8 cellular contexts compared by ENCODE assay signal in genomic region chr9:29830815-29831214, GRCh38.
DNase-seq lines count a peak whose midpoint lies in the region; ATAC-seq and TF ChIP-seq lines count a peak whose summit lies in the region.

No MANE protein-coding gene starts in this region.

- H3K27me3 ChIP-seq in Caco-2 (replicated peaks; ENCODE audit: control insufficient read depth, insufficient read depth, low read length) (no peaks in the 10 kb centered on the region), KMS-11 (ENCODE audit: insufficient read depth, low read depth) (no peaks in the 10 kb centered on the region)

- POLR2A ChIA-PET in Caco-2 (lab: Charles Lee): no interaction called here
- POLR2A ChIA-PET in activated CD4-positive, alpha-beta memory T cell treated with anti-CD3 and anti-CD28 coated beads for 36 hours (lab: Charles Lee): no interaction called here

- no peak overlapping the region for H2AFZ ChIP-seq in KMS-11 (ENCODE audit: low read depth)

- H3K36me3 ChIP-seq in Caco-2 (ENCODE audit: control insufficient read depth, insufficient read depth, low read length): no peaks in the 10 kb centered on the region
- H3K36me3 ChIP-seq in KMS-11 (ENCODE audit: insufficient read depth): no peaks in the 10 kb centered on the region

- H3K27me3 Mint-ChIP-seq in Caco-2 (ENCODE audit: insufficient read depth, unreplicated experiment): no peaks in the 10 kb centered on the region
- H3K27me3 Mint-ChIP-seq in activated CD4-positive, alpha-beta memory T cell treated with anti-CD3 and anti-CD28 coated beads for 36 hours: no peaks in the 10 kb centered on the region

- H3K27ac Mint-ChIP-seq in Caco-2 (ENCODE audit: unreplicated experiment): no peak overlapping the region
- no peak overlapping the region for H3K27ac Mint-ChIP-seq in activated CD4-positive, alpha-beta memory T cell treated with anti-CD3 and anti-CD28 coated beads for 36 hours

- no peak overlapping the region for H3K9ac ChIP-seq in KMS-11

- BruUV-seq in Caco-2 (replicated peaks; lab: Mats Ljungman, UMichigan): no TSS peak

- DNase-seq in Caco-2: peak; percentile 36 to 40
- DNase-seq in SW480 (ENCODE audit: low spot score): peak; percentile 40
- peak; percentile 68 for DNase-seq in kidney tubule cell (ENCODE audit: low spot score)
- DNase-seq in activated CD4-positive, alpha-beta memory T cell treated with anti-CD3 and anti-CD28 coated beads for 36 hours: no peak

- ATAC-seq in HG03521 (IDR thresholded peaks at IDR 0.05; ENCODE audit: unreplicated experiment) (no peak), GM21528 (IDR thresholded peaks at IDR 0.05; ENCODE audit: low FRiP score, unreplicated experiment) (no peak), GM21619 (IDR thresholded peaks at IDR 0.05; ENCODE audit: unreplicated experiment) (no peak)

- no peak overlapping the region for H3K4me2 ChIP-seq in KMS-11

- H3K4me3 ChIP-seq in Caco-2 (ENCODE audit: low read depth, low read length) (no peak overlapping the region), KMS-11 (IDR thresholded peaks at IDR 0.05; ENCODE audit: insufficient read depth, low read depth, low read length) (no peak overlapping the region)

- intact Hi-C loops in Caco-2 (cut with micrococcal nuclease; ENCODE audit: unreplicated experiment): loop anchor here (10.0 kb wide), 1 partner anchor 134 kb away; no protein-coding TSS in a partner anchor
- intact Hi-C loops in activated CD4-positive, alpha-beta memory T cell treated with anti-CD3 and anti-CD28 coated beads for 36 hours (cut with micrococcal nuclease): no loop called here

- peaks cover 13% of the 10 kb centered on the region for H3K9me3 Mint-ChIP-seq in Caco-2 (ENCODE audit: unreplicated experiment)
- peaks cover 13% of the 10 kb centered on the region for H3K9me3 Mint-ChIP-seq in activated CD4-positive, alpha-beta memory T cell treated with anti-CD3 and anti-CD28 coated beads for 36 hours

- no peaks in the 10 kb centered on the region for H3K79me2 ChIP-seq in KMS-11 (ENCODE audit: insufficient read depth, low read depth)

- no peaks in the 10 kb centered on the region for H3K4me1 Mint-ChIP-seq in Caco-2 (ENCODE audit: low read depth, unreplicated experiment)
- no peaks in the 10 kb centered on the region for H3K4me1 Mint-ChIP-seq in activated CD4-positive, alpha-beta memory T cell treated with anti-CD3 and anti-CD28 coated beads for 36 hours (ENCODE audit: low read depth)

- H3K4me1 ChIP-seq in Caco-2 (no peaks in the 10 kb centered on the region), KMS-11 (ENCODE audit: low read depth, poor library complexity, severe bottlenecking) (no peaks in the 10 kb centered on the region)

- peak; percentile 29 to 41 for TF ChIP-seq CTCF in Caco-2 (IDR thresholded peaks at IDR 0.05; ENCODE audit: insufficient read depth in 1 of 2, low read depth in 1 of 2, low read length in 1 of 2, severe bottlenecking in 1 of 2, unreplicated experiment in 1 of 2)
- peak; percentile 30 for TF ChIP-seq CTCF in KMS-11 (conservative IDR thresholded peaks at IDR 0.05; ENCODE audit: low read depth, low read length)

- no peaks in the 10 kb centered on the region for H3K9me3 ChIP-seq in Caco-2

- H4K20me1 ChIP-seq in KMS-11 (ENCODE audit: insufficient read depth): no peaks in the 10 kb centered on the region

- CTCF ChIA-PET in Caco-2 (lab: Charles Lee): no interaction called here
- CTCF ChIA-PET in activated CD4-positive, alpha-beta memory T cell treated with anti-CD3 and anti-CD28 coated beads for 36 hours (lab: Charles Lee): no interaction called here

- no peak overlapping the region for H3K4me3 Mint-ChIP-seq in Caco-2 (ENCODE audit: unreplicated experiment)
- H3K4me3 Mint-ChIP-seq in activated CD4-positive, alpha-beta memory T cell treated with anti-CD3 and anti-CD28 coated beads for 36 hours: no peak overlapping the region

- no peak overlapping the region for H3K27ac ChIP-seq in KMS-11

- H3K36me3 Mint-ChIP-seq in Caco-2 (ENCODE audit: insufficient read depth, unreplicated experiment): no peaks in the 10 kb centered on the region
- H3K36me3 Mint-ChIP-seq in activated CD4-positive, alpha-beta memory T cell treated with anti-CD3 and anti-CD28 coated beads for 36 hours: no peaks in the 10 kb centered on the region
